ENCODE assay signal across 10 cellular contexts in the genomic region with DNA sequence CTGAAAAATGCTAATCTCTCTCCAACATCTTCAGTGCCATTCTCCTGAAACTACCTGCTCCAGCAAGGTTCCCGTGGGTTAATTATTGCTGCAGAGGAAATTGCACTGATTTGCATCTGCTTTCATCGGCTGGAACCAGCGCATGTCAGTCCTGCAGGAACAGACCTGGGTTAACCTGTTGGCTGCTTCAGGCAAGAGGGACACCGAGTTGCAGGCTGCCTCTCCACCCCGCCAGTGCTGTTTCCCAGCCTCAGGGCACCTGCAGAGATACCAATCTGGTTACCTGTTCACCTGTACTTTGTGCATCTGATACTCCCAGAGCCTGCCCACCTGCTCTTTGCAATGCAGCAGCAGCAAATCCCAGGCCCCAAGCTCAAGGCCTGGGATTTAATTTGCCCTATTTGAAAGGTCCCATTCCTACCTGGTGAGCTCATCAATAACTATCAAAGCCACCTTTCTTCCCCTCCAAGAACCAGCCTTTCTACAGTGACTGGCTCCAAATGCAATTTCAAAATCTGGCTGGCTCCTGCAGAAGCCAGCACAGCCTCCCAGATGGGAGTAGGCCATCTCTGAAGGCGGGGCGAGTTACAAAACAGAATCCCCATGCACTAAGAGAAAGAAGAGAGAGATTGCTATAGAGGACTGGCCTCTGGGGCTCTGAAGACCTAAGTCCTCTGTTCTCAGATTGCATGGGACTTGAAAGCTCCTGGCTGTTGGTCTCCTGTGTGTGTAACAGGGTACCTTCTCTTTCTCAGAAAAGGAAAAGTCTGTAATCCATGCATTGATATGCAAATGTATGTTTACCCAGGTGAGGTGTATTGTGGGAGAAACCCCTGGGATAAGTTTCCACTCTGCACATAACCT.
DNase-seq lines count a peak whose midpoint lies in the region; ATAC-seq, FAIRE-seq and TF ChIP-seq lines count a peak whose summit lies in the region.
"Had no signal": no experiment of that assay in that cellular context is flagged by ENCODE, and none has a peak within 500 bp of the region (broad histone marks: within the 10 kb centered on the region; RNA-seq: fewer than 3 reads in every experiment).

No MANE protein-coding gene starts in this region.

- H3K27me3 ChIP-seq in RWPE2 (ENCODE audit: insufficient read depth, poor library complexity, severe bottlenecking) = no peaks in the 10 kb centered on the region
- H3K27me3 ChIP-seq: gastrocnemius medialis had no signal

- H3K9me3 ChIP-seq in RWPE2 (ENCODE audit: severe bottlenecking) = no peaks in the 10 kb centered on the region
- H3K9me3 ChIP-seq: gastrocnemius medialis had no signal

- FAIRE-seq in HTR-8/SVneo (lab: Jason Lieb, UNC) = no peak

- H3K27me3 Mint-ChIP-seq in stimulated activated memory B cell treated with anti-CD40 and anti-IgM and Interleukin-4, amounts not matched to agents 10 μg/mL and 1 μg/mL and 100 μg/mL, for 72 hours = no peaks in the 10 kb centered on the region
- H3K27me3 Mint-ChIP-seq: activated naive CD8-positive, alpha-beta T cell treated with anti-CD3 and anti-CD28 coated beads for 36 hours had no signal

- no peak for TF ChIP-seq CTCF in RWPE2 (IDR thresholded peaks at IDR 0.05; ENCODE audit: poor library complexity, severe bottlenecking)

- H3K27ac ChIP-seq in RWPE2 (ENCODE audit: poor library complexity, severe bottlenecking) = no peak overlapping the region

- ATAC-seq in RWPE2 (ENCODE audit: low read depth) (peak; percentile 63), GM19452 (IDR thresholded peaks at IDR 0.05; ENCODE audit: unreplicated experiment) (no peak)
- no peak for ATAC-seq in stimulated activated memory B cell treated with anti-CD40 and anti-IgM and Interleukin-4, amounts not matched to agents 10 μg/mL and 1 μg/mL and 100 μg/mL, for 72 hours

- peaks cover 41% of the 10 kb centered on the region for H3K4me1 Mint-ChIP-seq in stimulated activated memory B cell treated with anti-CD40 and anti-IgM and Interleukin-4, amounts not matched to agents 10 μg/mL and 1 μg/mL and 100 μg/mL, for 72 hours

- H3K4me3 Mint-ChIP-seq in stimulated activated memory B cell treated with anti-CD40 and anti-IgM and Interleukin-4, amounts not matched to agents 10 μg/mL and 1 μg/mL and 100 μg/mL, for 72 hours = no peak overlapping the region
- H3K4me3 Mint-ChIP-seq: activated naive CD8-positive, alpha-beta T cell treated with anti-CD3 and anti-CD28 coated beads for 36 hours; HFFc6 had no signal

- H3K36me3 ChIP-seq in RWPE2 (ENCODE audit: low read depth) = no peaks in the 10 kb centered on the region
- H3K36me3 ChIP-seq: gastrocnemius medialis had no signal

- DNase-seq in HuH-7.5 (ENCODE audit: low spot score) (peak; percentile 45), RWPE2 (ENCODE audit: low spot score) (no peak), iPS DF 19.7 (ENCODE audit: low read depth, low spot score) (peak; percentile 56), HTR-8/SVneo (ENCODE audit: insufficient read length, low spot score) (no peak), activated gamma-delta T cell (lab: John Stamatoyannopoulos, UW) (no peak)
- DNase-seq: activated naive CD8-positive, alpha-beta T cell treated with anti-CD3 and anti-CD28 coated beads for 36 hours; HFFc6 had no signal

- H3K36me3 Mint-ChIP-seq in stimulated activated memory B cell treated with anti-CD40 and anti-IgM and Interleukin-4, amounts not matched to agents 10 μg/mL and 1 μg/mL and 100 μg/mL, for 72 hours = no peaks in the 10 kb centered on the region
- H3K36me3 Mint-ChIP-seq: activated naive CD8-positive, alpha-beta T cell treated with anti-CD3 and anti-CD28 coated beads for 36 hours had no signal

- H3K4me3 ChIP-seq in RWPE2 (ENCODE audit: severe bottlenecking) = no peak overlapping the region
- H3K4me3 ChIP-seq: gastrocnemius medialis had no signal

- no peaks in the 10 kb centered on the region for H3K9me3 Mint-ChIP-seq in stimulated activated memory B cell treated with anti-CD40 and anti-IgM and Interleukin-4, amounts not matched to agents 10 μg/mL and 1 μg/mL and 100 μg/mL, for 72 hours
- H3K9me3 Mint-ChIP-seq: activated naive CD8-positive, alpha-beta T cell treated with anti-CD3 and anti-CD28 coated beads for 36 hours; HFFc6 had no signal

- peaks cover 24% of the 10 kb centered on the region for H3K4me1 ChIP-seq in RWPE2 (ENCODE audit: insufficient read depth, poor library complexity, severe bottlenecking)

- H3K27ac Mint-ChIP-seq in stimulated activated memory B cell treated with anti-CD40 and anti-IgM and Interleukin-4, amounts not matched to agents 10 μg/mL and 1 μg/mL and 100 μg/mL, for 72 hours = peak overlapping the region; percentile 21
- H3K27ac Mint-ChIP-seq: activated naive CD8-positive, alpha-beta T cell treated with anti-CD3 and anti-CD28 coated beads for 36 hours; HFFc6 had no signal

Comparison
In these comparisons a context has a peak if more than half of its experiments do, and no peak if none do; other contexts are left out.
1. DNase-seq: peak in HuH-7.5 (single experiment) and iPS DF 19.7 (single experiment); none in RWPE2 (single experiment), HTR-8/SVneo (single experiment) and activated gamma-delta T cell (single experiment).